ENCODE assay signal across 8 cellular contexts in genomic region chr6:89351632-89352328, GRCh38. TPM values are rescaled to one million over a fixed set of nuclear protein-coding genes. Genes with fewer than 3 reads are reported as not detected.
DNase-seq lines count a peak whose midpoint lies in the region; ATAC-seq and TF ChIP-seq lines count a peak whose summit lies in the region.

No MANE protein-coding gene starts in this region.

- peak overlapping the region; percentile 93 for H3K4me3 ChIP-seq in BE2C (ENCODE audit: low read depth, low read length)
- peak overlapping the region; percentile 89 for H3K4me3 ChIP-seq in kidney epithelial cell (ENCODE audit: low read depth, low read length)
- H3K4me3 ChIP-seq in suprapubic skin, result peak overlapping the region; percentile 82

- TF ChIP-seq CTCF in BE2C (IDR thresholded peaks at IDR 0.05; ENCODE audit: low read depth, low read length), result no peak
- TF ChIP-seq CTCF in kidney epithelial cell (IDR thresholded peaks at IDR 0.05; ENCODE audit: insufficient read depth, low read length, poor library complexity, severe bottlenecking), result no peak
- TF ChIP-seq CTCF in suprapubic skin (IDR thresholded peaks at IDR 0.05), result no peak

- DNase-seq in BE2C, result no peak
- no peak for DNase-seq in activated naive CD8-positive, alpha-beta T cell treated with anti-CD3 and anti-CD28 coated beads, Interleukin-2, amount 50 U/mL, for 24 hours
- DNase-seq in kidney epithelial cell (ENCODE audit: low read depth), result no peak
- DNase-seq in suprapubic skin (ENCODE audit: low spot score in 2 of 2), result no peak
- DNase-seq in HuH-7.5 (ENCODE audit: low spot score), result no peak
- DNase-seq in NOMO-1 treated with dmso at 0.1 percent for 144 hours (lab: John Stamatoyannopoulos, UW; ENCODE audit: unreplicated experiment), result no peak

- H3K27ac ChIP-seq in suprapubic skin, result peak overlapping the region; percentile 97

- H3K4me3 Mint-ChIP-seq in activated naive CD8-positive, alpha-beta T cell treated with anti-CD3 and anti-CD28 coated beads, Interleukin-2, amount 50 U/mL, for 24 hours, result peak overlapping the region; percentile 96

- H3K9me3 Mint-ChIP-seq in activated naive CD8-positive, alpha-beta T cell treated with anti-CD3 and anti-CD28 coated beads, Interleukin-2, amount 50 U/mL, for 24 hours, result no peaks in the 10 kb centered on the region

- TF ChIP-seq EP300 in suprapubic skin (IDR thresholded peaks at IDR 0.05), result no peak

- H3K27me3 Mint-ChIP-seq in activated naive CD8-positive, alpha-beta T cell treated with anti-CD3 and anti-CD28 coated beads, Interleukin-2, amount 50 U/mL, for 24 hours, result no peaks in the 10 kb centered on the region

- no peaks in the 10 kb centered on the region for H3K9me3 ChIP-seq in BE2C
- no peaks in the 10 kb centered on the region for H3K9me3 ChIP-seq in suprapubic skin

- peak overlapping the region; percentile 96 for H3K27ac Mint-ChIP-seq in activated naive CD8-positive, alpha-beta T cell treated with anti-CD3 and anti-CD28 coated beads, Interleukin-2, amount 50 U/mL, for 24 hours

- H3K36me3 ChIP-seq in BE2C (no peaks in the 10 kb centered on the region), kidney epithelial cell (ENCODE audit: control insufficient read depth, insufficient read depth, low read length) (no peaks in the 10 kb centered on the region), suprapubic skin (no peaks in the 10 kb centered on the region)

- ATAC-seq in HG03196 (IDR thresholded peaks at IDR 0.05; ENCODE audit: unreplicated experiment) (peak; percentile 0), HG02938 (IDR thresholded peaks at IDR 0.05; ENCODE audit: unreplicated experiment) (no peak)
- ATAC-seq in activated naive CD8-positive, alpha-beta T cell treated with anti-CD3 and anti-CD28 coated beads, Interleukin-2, amount 50 U/mL, for 24 hours, result no peak

- no peaks in the 10 kb centered on the region for H3K27me3 ChIP-seq in BE2C
- no peaks in the 10 kb centered on the region for H3K27me3 ChIP-seq in kidney epithelial cell (ENCODE audit: control insufficient read depth, insufficient read depth, low read length)
- H3K27me3 ChIP-seq in suprapubic skin, result no peaks in the 10 kb centered on the region

- H3K4me1 ChIP-seq in BE2C (peaks cover 6% of the 10 kb centered on the region), suprapubic skin (peaks cover 30% of the 10 kb centered on the region)

- H3K4me1 Mint-ChIP-seq in activated naive CD8-positive, alpha-beta T cell treated with anti-CD3 and anti-CD28 coated beads, Interleukin-2, amount 50 U/mL, for 24 hours, result peaks cover 78% of the 10 kb centered on the region

- no peak for TF ChIP-seq POLR2A in suprapubic skin (IDR thresholded peaks at IDR 0.05)

- 2% methylated on average over 14 of the region's 16 CpGs for WGBS in suprapubic skin

- H3K36me3 Mint-ChIP-seq in activated naive CD8-positive, alpha-beta T cell treated with anti-CD3 and anti-CD28 coated beads, Interleukin-2, amount 50 U/mL, for 24 hours (ENCODE audit: low read depth), result peaks cover 8% of the 10 kb centered on the region

RNA-seq across cellular contexts. Expression of gene UBE2J1, which starts 0.7 kb away (rescaled TPM):
- 17.8 TPM for polyA plus RNA-seq in BE2C (2012; ENCODE audit: insufficient read depth, insufficient read length, low read depth)
- 46.1 and 49.3 TPM in 2 replicates for total RNA-seq in kidney epithelial cell
- 10 to 100 TPM; 18.7 to 26.1 (median 20.6) TPM for total RNA-seq in suprapubic skin

RNA-seq across cellular contexts. Expression of gene GABRR2, which starts 36.7 kb away (rescaled TPM):
- polyA plus RNA-seq in BE2C (2012; ENCODE audit: insufficient read depth, insufficient read length, low read depth), result not detected
- total RNA-seq in kidney epithelial cell (not detected in 2 replicates), suprapubic skin (under 1 TPM in 1 of 4 donors, not detected in 3; 0.89 TPM)
